Comparison of ENCODE assay signal across 20 cellular contexts in genomic region chr22:49508561-49508960, GRCh38.
"Had no signal": no experiment of that assay in that cellular context is flagged by ENCODE, and none has a peak within 500 bp of the region (broad histone marks: within the 10 kb centered on the region; RNA-seq: fewer than 3 reads in every experiment).

No MANE protein-coding gene starts in this region.

- H3K4me3 Mint-ChIP-seq: memory B cell; natural killer cell treated with Interleukin-12 subunit alpha and Interleukin-12 subunit beta and Interleukin-15 and Interleukin-18, amount 100 ng/mL, for 72 hours had no signal

- H3K9me3 Mint-ChIP-seq: natural killer cell treated with Interleukin-12 subunit alpha and Interleukin-12 subunit beta and Interleukin-15 and Interleukin-18, amount 100 ng/mL, for 72 hours had no signal

- H3K27ac ChIP-seq: colonic mucosa, heart left ventricle, left lung, lower lobe of right lung, pancreas, stomach, thoracic aorta, transverse colon had no signal

- H3K36me3 ChIP-seq: colonic mucosa, heart left ventricle, left lung, lower lobe of right lung, pancreas, stomach, thoracic aorta, transverse colon had no signal

- DNase-seq: colonic mucosa; effector CD4-positive, alpha-beta T cell; foreskin melanocyte; heart left ventricle; hypothalamus; lower lobe of right lung; midbrain; occipital lobe; pancreas; right cardiac atrium; small intestine; stimulated activated CD4-positive, alpha-beta T cell treated with anti-CD3 and anti-CD28 coated beads, Interleukin-12 subunit alpha, Interleukin-12 subunit beta, amount 100 ng/mL, for 4 hours; stimulated activated naive CD4-positive, alpha-beta T cell; transverse colon had no signal

- H3K4me3 ChIP-seq: colonic mucosa, heart left ventricle, left lung, lower lobe of right lung, pancreas, stomach, thoracic aorta, transverse colon had no signal

- H3K27ac Mint-ChIP-seq: memory B cell; natural killer cell treated with Interleukin-12 subunit alpha and Interleukin-12 subunit beta and Interleukin-15 and Interleukin-18, amount 100 ng/mL, for 72 hours; progenitor cell of endocrine pancreas had no signal

- H3K27me3 Mint-ChIP-seq: memory B cell; natural killer cell treated with Interleukin-12 subunit alpha and Interleukin-12 subunit beta and Interleukin-15 and Interleukin-18, amount 100 ng/mL, for 72 hours had no signal

- H3K4me1 ChIP-seq: colonic mucosa, heart left ventricle, left lung, lower lobe of right lung, pancreas, stomach, transverse colon had no signal

- H3K27me3 ChIP-seq: colonic mucosa, heart left ventricle, left lung, stomach, transverse colon had no signal
